ENCODE assay signal across 8 cellular contexts in the genomic region with DNA sequence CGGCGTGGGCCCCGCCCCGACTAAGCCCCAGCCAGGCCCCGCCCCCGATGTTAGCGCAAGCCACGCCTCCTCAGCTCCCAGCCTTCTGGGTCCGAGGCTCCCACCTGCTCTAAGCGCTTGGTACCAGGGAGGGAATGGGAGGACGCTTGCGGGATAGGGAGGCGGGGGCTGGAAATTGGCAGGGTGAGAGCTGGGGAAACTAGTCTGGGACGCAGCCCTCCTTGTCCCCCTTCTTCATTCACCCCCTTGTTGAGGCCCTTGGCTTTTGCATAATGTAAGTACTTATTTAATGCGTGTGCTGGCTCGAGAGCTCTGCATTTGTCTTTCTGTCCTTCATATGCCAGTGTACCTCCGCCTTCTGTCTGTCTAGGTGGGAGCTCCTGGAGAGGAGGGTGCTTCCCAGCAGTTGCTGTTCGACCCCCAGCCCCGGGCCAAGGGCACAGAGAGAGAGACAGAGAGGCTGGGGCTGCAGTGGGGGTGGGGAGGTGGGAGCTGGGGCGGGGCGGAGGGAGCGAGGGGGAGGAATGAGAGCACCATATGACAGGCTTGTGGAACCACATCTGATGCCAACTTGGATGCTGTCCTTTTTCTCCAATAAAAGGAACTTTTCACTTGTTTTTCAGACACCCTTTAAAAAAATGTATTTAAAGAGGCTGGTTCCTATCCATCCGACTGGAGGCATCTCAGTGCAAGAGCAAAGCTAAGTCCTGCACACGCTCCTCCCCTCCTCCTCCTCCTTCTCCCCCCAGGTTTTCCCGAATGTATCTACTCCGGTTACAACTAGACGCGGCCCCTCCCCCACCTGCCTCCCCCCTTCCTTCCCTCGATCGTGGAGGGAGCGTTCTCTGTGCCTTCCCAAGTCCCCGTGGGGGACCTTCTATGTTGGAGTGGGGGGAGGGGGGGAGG. TPM values are rescaled to one million over a fixed set of nuclear protein-coding genes. Genes with fewer than 3 reads are reported as not detected.
DNase-seq lines count a peak whose midpoint lies in the region; ATAC-seq, FAIRE-seq and TF ChIP-seq lines count a peak whose summit lies in the region.

No MANE protein-coding gene starts in this region.

- H3K4me2 ChIP-seq in HepG2 (ENCODE audit: low read depth, low read length) = peak overlapping the region; percentile 45; the same call in 1 of the 2 replicates

- DNase-seq in NCI-H510A treated with DMSO at 0.1 percent for 48 hours (lab: John Stamatoyannopoulos, UW) (peak; percentile 81), dedifferentiated amniotic fluid mesenchymal stem cell (ENCODE audit: extremely low spot score) (peak; percentile 62), HepG2 (ENCODE audit: low spot score) (no peak), cortex of kidney (lab: John Stamatoyannopoulos, UW) (no peak)
- peak; percentile 74 for DNase-seq in activated CD4-positive, alpha-beta T cell treated with anti-CD3 and anti-CD28 coated beads, Interleukin-2, amount 50 U/mL, for 1 hour
- DNase-seq in stimulated activated CD4-positive, alpha-beta T cell treated with anti-CD3 and anti-CD28 coated beads, Interleukin-2, amount 100 ng/mL, for 48 hours = peak; percentile 72 to 78

- peaks cover 19% of the 10 kb centered on the region for H3K4me1 ChIP-seq in HepG2 (ENCODE audit: insufficient read depth, low read length)

- H3K79me2 ChIP-seq in HepG2 (ENCODE audit: insufficient read depth, low read length) = no peaks in the 10 kb centered on the region

- intact Hi-C loops in HepG2 (cut with micrococcal nuclease; ENCODE audit: unreplicated experiment) = no loop called here

- H3K27ac ChIP-seq in HepG2 (ENCODE audit: extremely low read length, insufficient read depth, low read length) = no peak overlapping the region

- FAIRE-seq in HepG2 (lab: Jason Lieb, UNC) = no peak

- in situ Hi-C loops in HepG2 (cut with HindIII; ENCODE audit: extremely low pct_ligation_motif_present, low pct_unique_long_range_greater_than_20kb) = no loop called here

- TF ChIP-seq RAD21 in HepG2 (CRISPR knock-in tag; IDR thresholded peaks at IDR 0.05) = no peak

- peaks cover 8 to 56% of the 10 kb centered on the region in 2 experiments; a peak in 4 of 5 replicates for H3K27me3 ChIP-seq in HepG2 (ENCODE audit: control insufficient read depth in 1 of 2, insufficient read depth in 2 of 2, low read length in 2 of 2)

- no peak for TF ChIP-seq CTCF in HepG2 (CRISPR knock-in tag; IDR thresholded peaks at IDR 0.05)

- no peaks in the 10 kb centered on the region for H3K36me3 ChIP-seq in HepG2 (replicated peaks in 1 of 2; ENCODE audit: control insufficient read depth in 1 of 2, insufficient read depth in 2 of 2, low read length in 2 of 2)

- no peaks in the 10 kb centered on the region for H4K20me1 ChIP-seq in HepG2 (ENCODE audit: insufficient read depth, low read length)

- H3K4me3 ChIP-seq in HepG2 (replicated peaks in 1 of 3; ENCODE audit: insufficient read depth in 1 of 3, low read depth in 2 of 3, low read length in 3 of 3) = peak overlapping the region; percentile 21 to 24 (median 23); a peak in 2 of 6 replicates

- no peak overlapping the region for H3K9ac ChIP-seq in HepG2 (ENCODE audit: insufficient read depth, low read depth, low read length)

- H3K9me3 ChIP-seq in HepG2 (ENCODE audit: low read length) = no peaks in the 10 kb centered on the region

- no peak overlapping the region for H2AFZ ChIP-seq in HepG2 (ENCODE audit: low read length)

- no peak for TF ChIP-seq EP300 in HepG2 (IDR thresholded peaks at IDR 0.05; ENCODE audit: low read depth in 2 of 2, low read length in 2 of 2)
- no peak for TF ChIP-seq EP300 in HepG2 (CRISPR knock-in tag; IDR thresholded peaks at IDR 0.05; ENCODE audit: borderline replicate concordance)

- WGBS in HepG2 (ENCODE audit: low lambda C conversion rate) = 5% methylated on average over 20 of the region's 32 CpGs

- CTCF ChIA-PET in HepG2 (lab: Yijun Ruan, JAX; ENCODE audit: low intra/inter-chr PET ratio, low total read pairs) = no interaction called here

- POLR2A ChIA-PET in HepG2 (lab: Yijun Ruan, JAX) = no interaction called here

- TF ChIP-seq POLR2A in HepG2 (IDR thresholded peaks at IDR 0.05; ENCODE audit: insufficient read depth in 1 of 2, low read depth in 2 of 2, low read length in 2 of 2) = no peak

- BruUV-seq in HepG2 (replicated peaks; lab: Mats Ljungman, UMichigan) = no TSS peak

- ATAC-seq in GM18498 (IDR thresholded peaks at IDR 0.05; ENCODE audit: unreplicated experiment) (peak; percentile 64), HG03103 (IDR thresholded peaks at IDR 0.05; ENCODE audit: low read depth, unreplicated experiment) (peak; percentile 60), HepG2 (peak; percentile 23; the same call in 2 of the 3 replicates)

TF ChIP-seq in HepG2, 621 proteins besides CTCF, POLR2A, EP300 and RAD21:
- TF ChIP-seq ZNF296 (CRISPR knock-in tag; conservative IDR thresholded peaks at IDR 0.05) = no peak
- TF ChIP-seq, protein P1, sequence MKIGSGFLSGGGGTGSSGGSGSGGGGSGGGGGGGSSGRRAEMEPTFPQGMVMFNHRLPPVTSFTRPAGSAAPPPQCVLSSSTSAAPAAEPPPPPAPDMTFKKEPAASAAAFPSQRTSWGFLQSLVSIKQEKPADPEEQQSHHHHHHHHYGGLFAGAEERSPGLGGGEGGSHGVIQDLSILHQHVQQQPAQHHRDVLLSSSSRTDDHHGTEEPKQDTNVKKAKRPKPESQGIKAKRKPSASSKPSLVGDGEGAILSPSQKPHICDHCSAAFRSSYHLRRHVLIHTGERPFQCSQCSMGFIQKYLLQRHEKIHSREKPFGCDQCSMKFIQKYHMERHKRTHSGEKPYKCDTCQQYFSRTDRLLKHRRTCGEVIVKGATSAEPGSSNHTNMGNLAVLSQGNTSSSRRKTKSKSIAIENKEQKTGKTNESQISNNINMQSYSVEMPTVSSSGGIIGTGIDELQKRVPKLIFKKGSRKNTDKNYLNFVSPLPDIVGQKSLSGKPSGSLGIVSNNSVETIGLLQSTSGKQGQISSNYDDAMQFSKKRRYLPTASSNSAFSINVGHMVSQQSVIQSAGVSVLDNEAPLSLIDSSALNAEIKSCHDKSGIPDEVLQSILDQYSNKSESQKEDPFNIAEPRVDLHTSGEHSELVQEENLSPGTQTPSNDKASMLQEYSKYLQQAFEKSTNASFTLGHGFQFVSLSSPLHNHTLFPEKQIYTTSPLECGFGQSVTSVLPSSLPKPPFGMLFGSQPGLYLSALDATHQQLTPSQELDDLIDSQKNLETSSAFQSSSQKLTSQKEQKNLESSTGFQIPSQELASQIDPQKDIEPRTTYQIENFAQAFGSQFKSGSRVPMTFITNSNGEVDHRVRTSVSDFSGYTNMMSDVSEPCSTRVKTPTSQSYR (CRISPR knock-in tag; IDR thresholded peaks at IDR 0.05; ENCODE audit: borderline replicate concordance) = peak; percentile 45; the same call in 1 of the 2 replicates
TF ChIP-seq in HepG2: peak in this region for 1.

RNA-seq across cellular contexts. Expression of a gene that starts 25.6 kb away (rescaled TPM):
- total RNA-seq in HepG2 (2016; rRNA removed; fragmentation: Illumina TruSeq; extraction: Trizol) = 0.60 and 0.70 TPM in 2 replicates
- 0.62 TPM in 1 of 2 replicates, not detected in the other for total RNA-seq in HepG2 (2016; cell fraction: cytosol; rRNA removed; fragmentation: Illumina TruSeq; extraction: Trizol; ENCODE audit: low read depth)
- total RNA-seq in HepG2 (2016; cell fraction: insoluble cytoplasmic fraction; rRNA removed; fragmentation: Illumina TruSeq; extraction: Trizol) = 0.84 and 0.98 TPM in 2 replicates
- not detected in 2 replicates for total RNA-seq in HepG2 (2016; cell fraction: membrane; rRNA removed; fragmentation: Illumina TruSeq; extraction: Trizol)
- 0.81 TPM in 1 of 2 replicates, not detected in the other for total RNA-seq in HepG2 (2016; cell fraction: nucleus; rRNA removed; fragmentation: Illumina TruSeq; extraction: Trizol)
- 2.1 and 2.2 TPM in 2 replicates for polyA plus RNA-seq in HepG2 (2011; rRNA removed)
- polyA plus RNA-seq in HepG2 (2011; cell fraction: cytosol; rRNA removed) = 0.27 and 1.1 TPM in 2 replicates
- 0.38 TPM in 1 of 2 replicates, not detected in the other for polyA plus RNA-seq in HepG2 (2011; cell fraction: nucleus; rRNA removed)
- polyA plus RNA-seq in HepG2 (2012) = 6.8 and 8.0 TPM in 2 replicates
- polyA plus RNA-seq in HepG2 (2016; cell fraction: cytosol; fragmentation: Illumina TruSeq; extraction: Trizol; ENCODE audit: low read depth) = 0.40 and 1.3 TPM in 2 replicates
- 2.8 and 3.3 TPM in 2 replicates for polyA plus RNA-seq in HepG2 (2016; cell fraction: insoluble cytoplasmic fraction; fragmentation: Illumina TruSeq; extraction: Trizol; ENCODE audit: low read depth)
- polyA plus RNA-seq in HepG2 (2016; cell fraction: membrane; fragmentation: Illumina TruSeq; extraction: Trizol; ENCODE audit: low read depth) = 0.83 and 1.4 TPM in 2 replicates
- polyA plus RNA-seq in HepG2 (2016; cell fraction: nucleus; fragmentation: Illumina TruSeq; extraction: Trizol; ENCODE audit: insufficient read depth, low read depth) = 1.6 and 1.9 TPM in 2 replicates
- 0.46 and 0.84 TPM in 2 replicates for polyA minus RNA-seq in HepG2 (2011; rRNA and poly(A)+ RNA removed; ENCODE audit: low replicate concordance)
- polyA minus RNA-seq in HepG2 (2011; cell fraction: cytosol; rRNA and poly(A)+ RNA removed) = not detected in 2 replicates
- not detected in 2 replicates for polyA minus RNA-seq in HepG2 (2011; cell fraction: nucleus; rRNA and poly(A)+ RNA removed)

Comparison
In these comparisons a context has a peak if more than half of its experiments do, and no peak if none do; other contexts are left out.
1. DNase-seq: peak in NCI-H510A treated with DMSO at 0.1 percent for 48 hours (single experiment), activated CD4-positive, alpha-beta T cell treated with anti-CD3 and anti-CD28 coated beads, Interleukin-2, amount 50 U/mL, for 1 hour (single experiment), dedifferentiated amniotic fluid mesenchymal stem cell (single experiment) and stimulated activated CD4-positive, alpha-beta T cell treated with anti-CD3 and anti-CD28 coated beads, Interleukin-2, amount 100 ng/mL, for 48 hours (2 of 2); none in HepG2 (single experiment) and cortex of kidney (single experiment).
2. Peak in every context shown above with its lines, with median percentiles within 50 percentile points of each other: ATAC-seq.